In the genomic region with DNA sequence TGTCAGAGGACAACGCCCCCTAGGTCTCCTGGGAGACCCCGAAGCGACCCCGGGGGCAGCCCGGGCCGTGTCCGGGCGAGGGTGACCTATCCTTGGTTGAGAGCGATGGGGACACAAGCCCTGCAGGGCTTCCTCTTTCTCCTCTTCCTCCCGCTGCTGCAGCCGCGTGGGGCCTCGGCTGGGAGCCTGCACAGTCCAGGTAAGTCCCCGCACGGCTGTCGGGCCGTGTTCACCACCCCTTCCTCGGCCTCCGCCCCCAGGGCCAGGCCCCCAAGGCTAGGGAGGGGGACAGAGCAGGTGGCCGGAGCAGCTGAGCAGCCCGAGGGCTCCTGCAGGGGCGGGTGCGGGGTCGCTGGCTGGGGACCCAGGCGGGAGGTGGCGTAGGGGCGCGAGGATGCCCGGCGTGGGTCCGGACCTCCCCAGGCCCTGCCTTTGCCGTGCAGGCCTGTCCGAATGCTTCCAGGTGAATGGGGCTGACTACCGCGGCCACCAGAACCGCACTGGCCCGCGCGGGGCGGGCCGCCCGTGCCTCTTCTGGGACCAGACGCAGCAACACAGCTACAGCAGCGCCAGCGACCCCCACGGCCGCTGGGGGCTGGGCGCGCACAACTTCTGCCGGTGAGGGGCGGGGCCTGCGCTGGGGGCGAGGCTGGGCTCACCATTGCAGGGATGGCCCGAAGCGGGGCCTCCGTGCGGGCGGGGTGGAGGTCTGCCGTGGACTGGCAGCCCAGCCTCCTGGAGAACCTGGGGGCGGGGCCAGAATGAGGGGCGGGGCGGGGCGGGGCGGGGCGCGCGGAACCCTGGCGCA, we compare ENCODE assay signal across 8 cellular contexts. TPM values are rescaled to one million over a fixed set of nuclear protein-coding genes. Genes with fewer than 3 reads are reported as not detected.
DNase-seq lines count a peak whose midpoint lies in the region; ATAC-seq and TF ChIP-seq lines count a peak whose summit lies in the region.

No MANE protein-coding gene starts in this region.

- intact Hi-C loops in CD8-positive, alpha-beta T cell (cut with DNase I, micrococcal nuclease), result loop anchor here in 1 of 2 experiments (5.0 kb wide), 1 partner anchor 58 kb away; a partner anchor contains a TSS
- intact Hi-C loops in activated CD4-positive, alpha-beta memory T cell treated with anti-CD3 and anti-CD28 coated beads for 36 hours (cut with micrococcal nuclease), result no loop called here
- intact Hi-C loops in esophagus squamous epithelium (cut with DNase I) (no loop called here), ascending aorta (cut with DNase I) (no loop called here)

- peak overlapping the region; percentile 81 for H3K4me3 Mint-ChIP-seq in CD8-positive, alpha-beta T cell
- peak overlapping the region; percentile 26 for H3K4me3 Mint-ChIP-seq in activated CD4-positive, alpha-beta memory T cell treated with anti-CD3 and anti-CD28 coated beads for 36 hours

- peak overlapping the region; percentile 46 for H3K4me3 ChIP-seq in CD8-positive, alpha-beta T cell (ENCODE audit: low read depth, low read length)
- H3K4me3 ChIP-seq in esophagus squamous epithelium, result peak overlapping the region; percentile 20 to 65 (median 33)
- H3K4me3 ChIP-seq in skeletal muscle satellite cell (ENCODE audit: low read length), result peak overlapping the region; percentile 58
- H3K4me3 ChIP-seq in ascending aorta, result peak overlapping the region in 1 of 2 donors; percentile 51

- no peak overlapping the region for H3K9ac ChIP-seq in skeletal muscle satellite cell (ENCODE audit: low read depth, low read length)

- H3K4me1 Mint-ChIP-seq in CD8-positive, alpha-beta T cell (ENCODE audit: low read depth), result peaks cover 36% of the 10 kb centered on the region
- H3K4me1 Mint-ChIP-seq in activated CD4-positive, alpha-beta memory T cell treated with anti-CD3 and anti-CD28 coated beads for 36 hours (ENCODE audit: low read depth), result peaks cover 27% of the 10 kb centered on the region

- H3K36me3 Mint-ChIP-seq in CD8-positive, alpha-beta T cell, result no peaks in the 10 kb centered on the region
- no peaks in the 10 kb centered on the region for H3K36me3 Mint-ChIP-seq in activated CD4-positive, alpha-beta memory T cell treated with anti-CD3 and anti-CD28 coated beads for 36 hours

- H3K27me3 Mint-ChIP-seq in CD8-positive, alpha-beta T cell (ENCODE audit: low read depth), result peaks cover 28% of the 10 kb centered on the region
- H3K27me3 Mint-ChIP-seq in activated CD4-positive, alpha-beta memory T cell treated with anti-CD3 and anti-CD28 coated beads for 36 hours, result peaks cover 39% of the 10 kb centered on the region

- DNase-seq in CD8-positive, alpha-beta T cell, result peak in 6 of 7 experiments; percentile 28 to 64 (median 52)
- DNase-seq in HEK293T (ENCODE audit: extremely low spot score) (peak; percentile 94), NCI-H82 treated with DMSO at 0.1 percent for 48 hours (lab: John Stamatoyannopoulos, UW; ENCODE audit: unreplicated experiment) (peak; percentile 90), esophagus squamous epithelium (lab: John Stamatoyannopoulos, UW) (no peak), ascending aorta (ENCODE audit: low spot score in 2 of 2) (no peak)
- peak; percentile 72 for DNase-seq in activated CD4-positive, alpha-beta memory T cell treated with anti-CD3 and anti-CD28 coated beads for 36 hours

- TF ChIP-seq POLR2A in esophagus squamous epithelium (IDR thresholded peaks at IDR 0.05), result no peak

- POLR2A ChIA-PET in CD8-positive, alpha-beta T cell (lab: Charles Lee), result interaction anchor here (1.1 kb wide), 1 partner anchor 16 kb away, joined by 4 read pairs; a partner anchor contains a TSS
- POLR2A ChIA-PET in HEK293T (lab: Yijun Ruan, JAX), result interaction anchor here (0.9 to 3.0 kb wide), 7 partner anchors 8 to 59 kb away, joined by 3 to 30 read pairs (median 4); a partner anchor contains a TSS
- POLR2A ChIA-PET in activated CD4-positive, alpha-beta memory T cell treated with anti-CD3 and anti-CD28 coated beads for 36 hours (lab: Charles Lee), result no interaction called here

- peaks cover 27% of the 10 kb centered on the region for H3K27me3 ChIP-seq in CD8-positive, alpha-beta T cell (ENCODE audit: insufficient read depth, low read length)
- H3K27me3 ChIP-seq in esophagus squamous epithelium, result peaks cover 18 to 91% (median 47%) of the 10 kb centered on the region in 4 donors
- H3K27me3 ChIP-seq in skeletal muscle satellite cell (ENCODE audit: control insufficient read depth, insufficient read depth, low read length), result peaks cover 43% of the 10 kb centered on the region
- peaks cover 60% of the 10 kb centered on the region for H3K27me3 ChIP-seq in ascending aorta

- H3K9me3 Mint-ChIP-seq in CD8-positive, alpha-beta T cell, result no peaks in the 10 kb centered on the region
- no peaks in the 10 kb centered on the region for H3K9me3 Mint-ChIP-seq in activated CD4-positive, alpha-beta memory T cell treated with anti-CD3 and anti-CD28 coated beads for 36 hours

- peaks cover 61% of the 10 kb centered on the region for H3K4me1 ChIP-seq in CD8-positive, alpha-beta T cell (ENCODE audit: insufficient read depth, low read length)
- H3K4me1 ChIP-seq in esophagus squamous epithelium, result peaks cover 41 to 82% (median 49%) of the 10 kb centered on the region in 3 donors
- H3K4me1 ChIP-seq in skeletal muscle satellite cell (ENCODE audit: control insufficient read depth, insufficient read depth, low read length), result peaks cover 19% of the 10 kb centered on the region
- peaks cover 31 to 36% of the 10 kb centered on the region in 2 donors for H3K4me1 ChIP-seq in ascending aorta

- H3K27ac ChIP-seq in CD8-positive, alpha-beta T cell (ENCODE audit: low read depth, low read length), result no peak overlapping the region
- H3K27ac ChIP-seq in esophagus squamous epithelium (no peak overlapping the region), ascending aorta (no peak overlapping the region)

- H3K9me3 ChIP-seq in CD8-positive, alpha-beta T cell (ENCODE audit: low read length), result no peaks in the 10 kb centered on the region
- H3K9me3 ChIP-seq in esophagus squamous epithelium (no peaks in the 10 kb centered on the region), skeletal muscle satellite cell (replicated peaks; ENCODE audit: low read length) (no peaks in the 10 kb centered on the region), ascending aorta (no peaks in the 10 kb centered on the region)

- WGBS in esophagus squamous epithelium, 2 donors, result 0% methylated on average over 9 of the region's 68 CpGs; no CpG with 5 or more reads in 1 of the 2 donors

- H3K27ac Mint-ChIP-seq in CD8-positive, alpha-beta T cell, result no peak overlapping the region
- H3K27ac Mint-ChIP-seq in activated CD4-positive, alpha-beta memory T cell treated with anti-CD3 and anti-CD28 coated beads for 36 hours, result no peak overlapping the region

- CTCF ChIA-PET in CD8-positive, alpha-beta T cell (lab: Charles Lee), result interaction anchor here (0.7 to 1.1 kb wide), 4 partner anchors 20 to 190 kb away, joined by 3 to 4 read pairs (median 3); no protein-coding TSS in a partner anchor
- CTCF ChIA-PET in HEK293T (lab: Yijun Ruan, JAX), result no interaction called here
- CTCF ChIA-PET in activated CD4-positive, alpha-beta memory T cell treated with anti-CD3 and anti-CD28 coated beads for 36 hours (lab: Charles Lee), result interaction anchor here (1.1 to 1.4 kb wide), 2 partner anchors 25 to 64 kb away, joined by 3 to 4 read pairs; no protein-coding TSS in a partner anchor

- peak; percentile 42 for ATAC-seq in CD8-positive, alpha-beta T cell
- ATAC-seq in GM18861 (IDR thresholded peaks at IDR 0.05; ENCODE audit: unreplicated experiment), result no peak

- H3K4me2 ChIP-seq in skeletal muscle satellite cell (ENCODE audit: low read length), result peak overlapping the region; percentile 80

- TF ChIP-seq CTCF in CD8-positive, alpha-beta T cell (IDR thresholded peaks at IDR 0.05), result no peak
- TF ChIP-seq CTCF in esophagus squamous epithelium (IDR thresholded peaks at IDR 0.05) (no peak), ascending aorta (IDR thresholded peaks at IDR 0.05) (no peak)

- H3K36me3 ChIP-seq in CD8-positive, alpha-beta T cell (ENCODE audit: insufficient read depth, low read length), result no peaks in the 10 kb centered on the region
- H3K36me3 ChIP-seq in esophagus squamous epithelium (no peaks in the 10 kb centered on the region), skeletal muscle satellite cell (ENCODE audit: insufficient read depth, low read length) (no peaks in the 10 kb centered on the region), ascending aorta (no peaks in the 10 kb centered on the region)

TF ChIP-seq in HEK293T, 16 proteins besides CTCF, POLR2A, EP300 and RAD21:
- TF ChIP-seq L3MBTL2 (conservative IDR thresholded peaks at IDR 0.05) (0 out of 2 replicates have a peak, but pooled peaks have one; percentile 18), TARDBP (IDR thresholded peaks at IDR 0.05) (no peak), SP1 (IDR thresholded peaks at IDR 0.05) (no peak)

RNA-seq across cellular contexts. Expression of a gene that starts 0.5 kb away (rescaled TPM):
- not detected for total RNA-seq in CD8-positive, alpha-beta T cell
- not detected for total RNA-seq in activated CD4-positive, alpha-beta memory T cell treated with anti-CD3 and anti-CD28 coated beads for 36 hours
- 1 to 10 TPM in 2 of 4 donors, under 1 TPM in 1, not detected in 1; 0.19 to 3.9 (median 2.1) TPM for total RNA-seq in esophagus squamous epithelium
- 1.3 TPM in 1 of 2 replicates, not detected in the other for total RNA-seq in skeletal muscle satellite cell (2012; rRNA removed)
- total RNA-seq in ascending aorta, result not detected

RNA-seq across cellular contexts. Expression of a gene that starts 4.5 kb away (rescaled TPM):
- total RNA-seq in CD8-positive, alpha-beta T cell, result under 1 TPM; 0.14 to 0.22 TPM
- 10 to 100 TPM; 37.0 to 37.9 TPM for total RNA-seq in activated CD4-positive, alpha-beta memory T cell treated with anti-CD3 and anti-CD28 coated beads for 36 hours
- total RNA-seq in esophagus squamous epithelium (10 to 100 TPM in 1 of 4 donors, 1 to 10 TPM in 3; 2.9 to 18.8 (median 8.0) TPM), ascending aorta (9.2 TPM)
- total RNA-seq in skeletal muscle satellite cell (2012; rRNA removed), result 5.8 and 10.7 TPM in 2 replicates

RNA-seq across cellular contexts. Expression of a gene that starts 15.6 kb away (rescaled TPM):
- under 1 TPM; 0.44 to 0.81 TPM for total RNA-seq in CD8-positive, alpha-beta T cell
- 100 to 1,000 TPM; 123 to 134 TPM for total RNA-seq in activated CD4-positive, alpha-beta memory T cell treated with anti-CD3 and anti-CD28 coated beads for 36 hours
- total RNA-seq in esophagus squamous epithelium (10 to 100 TPM in 3 of 4 donors, 1 to 10 TPM in 1; 4.2 to 33.1 (median 13.0) TPM), ascending aorta (not detected)
- 17.0 and 19.9 TPM in 2 replicates for total RNA-seq in skeletal muscle satellite cell (2012; rRNA removed)

RNA-seq across cellular contexts. Expression of a gene that starts 48.1 kb away (rescaled TPM):
- not detected for total RNA-seq in CD8-positive, alpha-beta T cell
- total RNA-seq in activated CD4-positive, alpha-beta memory T cell treated with anti-CD3 and anti-CD28 coated beads for 36 hours, result not detected
- total RNA-seq in esophagus squamous epithelium (not detected), ascending aorta (not detected)
- total RNA-seq in skeletal muscle satellite cell (2012; rRNA removed), result not detected in 2 replicates

RNA-seq across cellular contexts. Expression of a gene that starts 52.9 kb away (rescaled TPM):
- 10 to 100 TPM; 89.1 to 92.6 TPM for total RNA-seq in CD8-positive, alpha-beta T cell
- 10 to 100 TPM; 49.2 to 52.2 TPM for total RNA-seq in activated CD4-positive, alpha-beta memory T cell treated with anti-CD3 and anti-CD28 coated beads for 36 hours
- total RNA-seq in esophagus squamous epithelium (10 to 100 TPM; 25.4 to 52.1 (median 27.1) TPM), ascending aorta (74.3 TPM)
- total RNA-seq in skeletal muscle satellite cell (2012; rRNA removed), result 30.8 and 40.1 TPM in 2 replicates

Comparison
In these comparisons a context has a peak if more than half of its experiments do, and no peak if none do; other contexts are left out.
1. DNase-seq: peak in CD8-positive, alpha-beta T cell (6 of 7), HEK293T (single experiment), NCI-H82 treated with DMSO at 0.1 percent for 48 hours (single experiment) and activated CD4-positive, alpha-beta memory T cell treated with anti-CD3 and anti-CD28 coated beads for 36 hours (single experiment); none in esophagus squamous epithelium (single experiment) and ascending aorta (0 of 2).